In the genomic region with DNA sequence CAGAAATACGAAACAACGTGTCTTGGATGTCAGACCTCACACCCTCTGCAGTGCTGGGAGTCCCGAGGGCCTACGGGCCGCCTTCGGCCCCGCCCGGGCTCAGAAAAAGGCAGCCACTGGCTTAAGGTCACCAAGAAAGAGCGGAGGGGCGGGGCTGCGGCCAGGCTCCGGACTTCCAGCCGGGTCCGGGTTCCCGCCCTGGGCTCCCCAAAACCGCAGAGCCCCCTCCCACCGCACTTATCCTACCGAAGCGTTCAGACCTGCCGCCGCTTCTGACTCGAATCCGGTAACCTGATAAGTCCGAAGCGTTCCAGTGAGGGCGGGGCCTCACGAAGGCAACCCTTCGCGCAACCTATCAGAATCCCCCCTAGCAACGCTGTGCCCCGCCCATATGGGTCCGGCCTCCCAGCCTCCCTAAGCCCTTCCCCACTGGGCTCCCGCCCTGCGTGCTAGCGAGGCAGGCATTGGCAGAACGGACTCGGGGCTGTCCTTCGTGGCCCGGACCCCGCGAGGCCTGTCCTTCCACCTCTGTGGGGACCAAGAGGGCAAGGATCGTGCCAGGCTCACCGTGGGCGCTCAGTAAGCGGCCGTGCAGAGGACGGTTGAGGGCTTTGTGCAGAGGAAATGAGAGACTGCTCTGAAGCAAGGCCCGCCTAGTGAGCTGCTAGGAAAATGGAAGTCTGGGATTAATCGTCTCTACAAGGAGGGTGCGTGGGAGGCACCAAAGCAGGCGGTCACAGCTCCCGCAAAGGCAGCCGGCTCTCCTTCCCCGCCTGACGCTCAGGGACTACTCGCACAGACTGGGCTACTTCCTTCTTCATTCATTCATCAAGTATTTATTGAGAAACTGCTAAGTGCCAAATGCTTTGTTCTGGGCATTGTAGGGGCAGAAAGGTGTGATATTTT, we compare ENCODE assay signal across 8 cellular contexts. TPM values are rescaled to one million over a fixed set of nuclear protein-coding genes. Genes with fewer than 3 reads are reported as not detected.
DNase-seq lines count a peak whose midpoint lies in the region; ATAC-seq and TF ChIP-seq lines count a peak whose summit lies in the region.

NAGA (minus strand) TSS at position 296 of the 906 bp plus-strand sequence. CDS start 515 bp downstream, outside the sequence.

- peaks cover 0 to 29% (median 4%) of the 10 kb centered on the region in 9 donors for H3K36me3 ChIP-seq in heart right ventricle

- peak within 1 kb of the TSS; percentile 92 for H3K27ac Mint-ChIP-seq in T-helper 1 cell treated with Interleukin-12 subunit alpha and Interleukin-12 subunit beta and Interleukin-4 antibody, amounts not matched to agents 30 μg/mL and 1 μg/mL, for 36 hours
- peak within 1 kb of the TSS; percentile 96 for H3K27ac Mint-ChIP-seq in type B pancreatic cell

- no peaks in the 10 kb centered on the region for H3K27me3 ChIP-seq in heart right ventricle

- 1% methylated on average over 56 of the region's 56 CpGs for WGBS in heart right ventricle, 2 donors

- H3K4me1 ChIP-seq in heart right ventricle, result peaks cover 9 to 60% (median 35%) of the 10 kb centered on the region in 9 donors

- no peaks in the 10 kb centered on the region for H3K9me3 Mint-ChIP-seq in T-helper 1 cell treated with Interleukin-12 subunit alpha and Interleukin-12 subunit beta and Interleukin-4 antibody, amounts not matched to agents 30 μg/mL and 1 μg/mL, for 36 hours
- H3K9me3 Mint-ChIP-seq in type B pancreatic cell, result no peaks in the 10 kb centered on the region

- H3K4me3 Mint-ChIP-seq in T-helper 1 cell treated with Interleukin-12 subunit alpha and Interleukin-12 subunit beta and Interleukin-4 antibody, amounts not matched to agents 30 μg/mL and 1 μg/mL, for 36 hours, result peak within 1 kb of the TSS; percentile 87
- H3K4me3 Mint-ChIP-seq in type B pancreatic cell, result peak within 1 kb of the TSS; percentile 95

- H3K4me1 Mint-ChIP-seq in T-helper 1 cell treated with Interleukin-12 subunit alpha and Interleukin-12 subunit beta and Interleukin-4 antibody, amounts not matched to agents 30 μg/mL and 1 μg/mL, for 36 hours (ENCODE audit: low read depth), result peaks cover 29% of the 10 kb centered on the region
- peaks cover 27% of the 10 kb centered on the region for H3K4me1 Mint-ChIP-seq in type B pancreatic cell (ENCODE audit: unreplicated experiment)

- H3K36me3 Mint-ChIP-seq in T-helper 1 cell treated with Interleukin-12 subunit alpha and Interleukin-12 subunit beta and Interleukin-4 antibody, amounts not matched to agents 30 μg/mL and 1 μg/mL, for 36 hours (ENCODE audit: low read depth), result peaks cover 20% of the 10 kb centered on the region
- H3K36me3 Mint-ChIP-seq in type B pancreatic cell, result peaks cover 4% of the 10 kb centered on the region

- ATAC-seq in HG02885 (IDR thresholded peaks at IDR 0.05; ENCODE audit: poor library complexity, unreplicated experiment) (peak; percentile 93), heart right ventricle (peak; percentile 94 to 98 (median 97))

- no peaks in the 10 kb centered on the region for H3K9me3 ChIP-seq in heart right ventricle

- H3K27ac ChIP-seq in heart right ventricle, result peak within 1 kb of the TSS; percentile 57 to 96 (median 86)

- DNase-seq in NCI-H1694 treated with DMSO at 0.1 percent for 48 hours (lab: John Stamatoyannopoulos, UW) (peak; percentile 92), amniotic stem cell (lab: John Stamatoyannopoulos, UW) (peak; percentile 95), heart right ventricle (peak; percentile 95 to 97), posterior cingulate gyrus (peak; percentile 86 to 99 (median 94)), type B pancreatic cell (ENCODE audit: extremely low spot score, unreplicated experiment) (peak; percentile 94)

- TF ChIP-seq CTCF in heart right ventricle (IDR thresholded peaks at IDR 0.05), result no peak
- no peak for TF ChIP-seq CTCF in type B pancreatic cell (conservative IDR thresholded peaks at IDR 0.05)

- TF ChIP-seq POLR2A in GM15510 (IDR thresholded peaks at IDR 0.05; ENCODE audit: borderline replicate concordance, extremely low read depth, insufficient read length), result peak; percentile 72

- intact Hi-C loops in heart right ventricle (cut with DNase I) (loop anchor here in 4 of 10 donors (1.0 to 10.0 kb wide), 4 partner anchors 20 to 482 kb away; partner anchors contain the start of genes SREBF2 (in 2 of the 4), MEI1 (in 1 of the 4), NDUFA6 (in 1 of the 4) and SERHL2 (in 1 of the 4)), posterior cingulate gyrus (cut with DNase I) (no loop called here)

- H3K27me3 Mint-ChIP-seq in T-helper 1 cell treated with Interleukin-12 subunit alpha and Interleukin-12 subunit beta and Interleukin-4 antibody, amounts not matched to agents 30 μg/mL and 1 μg/mL, for 36 hours (ENCODE audit: low read depth), result no peaks in the 10 kb centered on the region
- H3K27me3 Mint-ChIP-seq in type B pancreatic cell, result no peaks in the 10 kb centered on the region

- peak within 1 kb of the TSS; percentile 38 to 87 (median 62) for H3K4me3 ChIP-seq in heart right ventricle

RNA-seq across cellular contexts. Expression of gene NAGA, which starts in this region (rescaled TPM):
- total RNA-seq in heart right ventricle, result 10 to 100 TPM in 7 of 10 donors, 1 to 10 TPM in 3; 7.3 to 34.8 (median 12.3) TPM
- 10 to 100 TPM in 1 of 2 donors, 1 to 10 TPM in 1; 6.6 to 13.0 TPM for polyA plus RNA-seq in heart right ventricle
- 24.1 and 35.9 TPM in 2 replicates for total RNA-seq in type B pancreatic cell (ENCODE audit: low replicate concordance)

Comparison
In these comparisons a context has a peak if more than half of its experiments do, and no peak if none do; other contexts are left out.
1. Peak in every context shown above with its lines: DNase-seq, ATAC-seq, H3K4me3 ChIP-seq and H3K27ac ChIP-seq.